ENCODE assay signal across 20 cellular contexts in genomic region chr1:111488669-111489068, GRCh38. TPM values are rescaled to one million over a fixed set of nuclear protein-coding genes. Genes with fewer than 3 reads are reported as not detected.
DNase-seq lines count a peak whose midpoint lies in the region; ATAC-seq, FAIRE-seq and TF ChIP-seq lines count a peak whose summit lies in the region.
"Had no signal": no experiment of that assay in that cellular context is flagged by ENCODE, and none has a peak within 500 bp of the region (broad histone marks: within the 10 kb centered on the region; RNA-seq: fewer than 3 reads in every experiment).

No MANE protein-coding gene starts in this region.

- H3K9ac ChIP-seq in H1 (replicated peaks in 1 of 4; ENCODE audit: extremely low read depth in 1 of 4, low read depth in 3 of 4, low read length in 3 of 4) (no peak overlapping the region), endodermal cell (ENCODE audit: extremely low read depth, low read length, poor library complexity, severe bottlenecking) (no peak overlapping the region)

- H3K79me1 ChIP-seq in H1 (ENCODE audit: low read depth, low read length), result no peaks in the 10 kb centered on the region

- no peaks in the 10 kb centered on the region for H3K36me3 ChIP-seq in H1 (ENCODE audit: control insufficient read depth in 2 of 4, insufficient read depth in 4 of 4, low read length in 3 of 4)
- no peaks in the 10 kb centered on the region for H3K36me3 ChIP-seq in muscle layer of duodenum (ENCODE audit: control insufficient read depth in 1 of 2, insufficient read depth in 2 of 2, low read length in 2 of 2)
- H3K36me3 ChIP-seq in endodermal cell (ENCODE audit: control insufficient read depth, insufficient read depth, low read length), result no peaks in the 10 kb centered on the region
- H3K36me3 ChIP-seq: SJCRH30 had no signal

- TF ChIP-seq CTCF in CD14-positive monocyte (IDR thresholded peaks at IDR 0.05) (no peak), H1 (IDR thresholded peaks at IDR 0.05; ENCODE audit: control extremely low read depth in 1 of 3, insufficient read depth in 1 of 3, low read depth in 1 of 3, low read length in 3 of 3) (no peak), endodermal cell (conservative IDR thresholded peaks at IDR 0.05) (no peak)
- no peak for TF ChIP-seq CTCF in CD4-positive, alpha-beta T cell (IDR thresholded peaks at IDR 0.05)

- FAIRE-seq in H1 (lab: Jason Lieb, UNC), result no peak

- H2BK12ac ChIP-seq in H1 (ENCODE audit: low read depth, low read length), result no peak overlapping the region

- no peak overlapping the region for H3K27ac ChIP-seq in H1 (ENCODE audit: low read depth, low read length)
- H3K27ac ChIP-seq in muscle layer of duodenum (ENCODE audit: low read length), result peak overlapping the region; percentile 71
- H3K27ac ChIP-seq in substantia nigra (ENCODE audit: low read depth, low read length, poor library complexity, severe bottlenecking), result peak overlapping the region; percentile 92
- no peak overlapping the region for H3K27ac ChIP-seq in endodermal cell (ENCODE audit: low read depth, low read length)
- H3K27ac ChIP-seq in CD4-positive, alpha-beta T cell (ENCODE audit: low read depth, low read length), result no peak overlapping the region
- H3K27ac ChIP-seq: 22Rv1, RWPE1, SJCRH30 had no signal

- DNase-seq in CD14-positive monocyte (ENCODE audit: low spot score), result no peak
- DNase-seq in H1 (ENCODE audit: low read depth in 1 of 2, low spot score in 2 of 2), result no peak
- peak in 25 of 49 donors; percentile 11 to 78 (median 41) for DNase-seq in substantia nigra (lab: John Stamatoyannopoulos, UW)
- DNase-seq in endodermal cell, result no peak
- no peak for DNase-seq in NCI-H2107 treated with DMSO at 0.1 percent for 48 hours (lab: John Stamatoyannopoulos, UW; ENCODE audit: unreplicated experiment)
- DNase-seq in CD4-positive, alpha-beta T cell, result no peak
- DNase-seq in NCI-H82 treated with DMSO at 0.1 percent for 48 hours (lab: John Stamatoyannopoulos, UW; ENCODE audit: unreplicated experiment), result no peak
- DNase-seq: CD8-positive, alpha-beta T cell; HCEC 1CT; KBM-7; NCI-H1436; NCI-H2029; NCI-H2171 treated with DMSO at 0.1 percent for 48 hours; NCI-H446 treated with DMSO at 0.1 percent for 48 hours; SJCRH30 had no signal

- H3K23me2 ChIP-seq in H1 (ENCODE audit: low read depth, low read length), result no peaks in the 10 kb centered on the region

- TF ChIP-seq RAD21 in H1 (IDR thresholded peaks at IDR 0.05 in 1 of 2, conservative IDR thresholded peaks at IDR 0.05 in 1 of 2; ENCODE audit: low read depth in 2 of 2, low read length in 2 of 2), result no peak

- H3K36me3 Mint-ChIP-seq in CD14-positive monocyte (no peaks in the 10 kb centered on the region), endodermal cell (ENCODE audit: low read depth) (no peaks in the 10 kb centered on the region)
- H3K36me3 Mint-ChIP-seq in CD4-positive, alpha-beta T cell (ENCODE audit: low read depth), result no peaks in the 10 kb centered on the region
- H3K36me3 Mint-ChIP-seq: CD8-positive, alpha-beta T cell had no signal

- H2BK5ac ChIP-seq in H1 (ENCODE audit: low read depth, low read length), result no peak overlapping the region

- POLR2A ChIA-PET in H1 (lab: Charles Lee; ENCODE audit: partially characterized antibody), result no interaction called here
- POLR2A ChIA-PET in CD4-positive, alpha-beta T cell (lab: Charles Lee), result no interaction called here

- TF ChIP-seq POLR2A in H1 (IDR thresholded peaks at IDR 0.05; ENCODE audit: control extremely low read depth in 1 of 2, low read depth in 2 of 2, low read length in 2 of 2), result no peak

- no peaks in the 10 kb centered on the region for H4K20me1 ChIP-seq in H1 (replicated peaks in 1 of 2; ENCODE audit: control insufficient read depth in 1 of 2, insufficient read depth in 2 of 2, low read length in 2 of 2)

- no peak overlapping the region for H3K18ac ChIP-seq in H1 (ENCODE audit: extremely low read depth, low read length)

- H2AFZ ChIP-seq in H1 (ENCODE audit: low read length), result no peak overlapping the region

- no peak for ATAC-seq in CD4-positive, alpha-beta T cell (ENCODE audit: poor library complexity)
- ATAC-seq: CD8-positive, alpha-beta T cell had no signal

- no peak overlapping the region for H4K5ac ChIP-seq in H1 (ENCODE audit: insufficient read length, low read depth, low read length)

- H3K4me3 ChIP-seq in H1 (ENCODE audit: extremely low read depth in 1 of 4, insufficient read depth in 2 of 4, low read depth in 3 of 4, low read length in 4 of 4) (no peak overlapping the region), muscle layer of duodenum (ENCODE audit: low read depth in 1 of 2, low read length in 2 of 2) (no peak overlapping the region), endodermal cell (ENCODE audit: low read length) (no peak overlapping the region)
- H3K4me3 ChIP-seq: SJCRH30 had no signal

- no peak overlapping the region for H4K91ac ChIP-seq in H1 (replicated peaks; ENCODE audit: insufficient read length, low read length)

- no peak overlapping the region for H2BK120ac ChIP-seq in H1 (replicated peaks; ENCODE audit: low read depth, low read length)

- 0 out of 2 replicates have a peak overlapping the region, but pooled peaks have one; percentile 76 for H4K8ac ChIP-seq in H1 (ENCODE audit: extremely low read depth, insufficient read depth, low read length)

- H3K9me3 Mint-ChIP-seq in CD14-positive monocyte (no peaks in the 10 kb centered on the region), endodermal cell (no peaks in the 10 kb centered on the region)
- H3K9me3 Mint-ChIP-seq in CD4-positive, alpha-beta T cell, result no peaks in the 10 kb centered on the region
- H3K9me3 Mint-ChIP-seq: CD8-positive, alpha-beta T cell had no signal

- H2AK5ac ChIP-seq in H1 (ENCODE audit: low read depth, low read length), result no peak overlapping the region

- WGBS in H1 (ENCODE audit: extremely low coverage in 1 of 2, insufficient coverage in 1 of 2, insufficient read length in 1 of 2, insufficient replicate concordance in 2 of 2, low coverage in 1 of 2, low lambda C conversion rate in 2 of 2, missing lambda C conversion rate in 1 of 2), 2 experiments, result 86% methylated on average over 9 of the region's 9 CpGs; no CpG with 5 or more reads in 1 of the 2 experiments
- 94 to 100% methylated on average over 2 to 9 of the region's 9 CpGs for WGBS in endodermal cell (ENCODE audit: insufficient coverage in 1 of 2, insufficient read length in 1 of 2), 2 experiments

- H3K14ac ChIP-seq in H1 (ENCODE audit: insufficient read length), result no peak overlapping the region

- H3K4me1 Mint-ChIP-seq in CD14-positive monocyte, result peaks cover 59% of the 10 kb centered on the region
- H3K4me1 Mint-ChIP-seq in endodermal cell, result no peaks in the 10 kb centered on the region
- H3K4me1 Mint-ChIP-seq in CD4-positive, alpha-beta T cell (ENCODE audit: low read depth), result peaks cover 8% of the 10 kb centered on the region

- no peak for TF ChIP-seq EP300 in H1 (IDR thresholded peaks at IDR 0.05; ENCODE audit: borderline replicate concordance in 1 of 2, low read depth in 2 of 2, low read length in 2 of 2)

- H2BK15ac ChIP-seq in H1 (ENCODE audit: low read length), result peak overlapping the region; percentile 54; the same call in 1 of the 2 replicates

- H3K4me1 ChIP-seq in H1 (replicated peaks in 1 of 4; ENCODE audit: control insufficient read depth in 3 of 4, insufficient read depth in 4 of 4, low read length in 3 of 4) (no peaks in the 10 kb centered on the region), muscle layer of duodenum (ENCODE audit: control insufficient read depth in 1 of 2, insufficient read depth in 2 of 2, low read length in 2 of 2) (no peaks in the 10 kb centered on the region), endodermal cell (ENCODE audit: control insufficient read depth, insufficient read depth, low read length) (no peaks in the 10 kb centered on the region)
- H3K4me1 ChIP-seq: SJCRH30 had no signal

- H3K27me3 ChIP-seq in H1 (replicated peaks in 1 of 4; ENCODE audit: control insufficient read depth in 3 of 4, extremely low read depth in 1 of 4, insufficient read depth in 3 of 4, low read length in 3 of 4) (no peaks in the 10 kb centered on the region), muscle layer of duodenum (ENCODE audit: low read depth, low read length) (no peaks in the 10 kb centered on the region), endodermal cell (ENCODE audit: control insufficient read depth, insufficient read depth, low read length, poor library complexity, severe bottlenecking) (no peaks in the 10 kb centered on the region)
- H3K27me3 ChIP-seq in CD4-positive, alpha-beta T cell (ENCODE audit: control insufficient read depth, insufficient read depth, low read length), result no peaks in the 10 kb centered on the region

- H3K4me3 Mint-ChIP-seq in CD14-positive monocyte, result no peak overlapping the region
- no peak overlapping the region for H3K4me3 Mint-ChIP-seq in endodermal cell
- no peak overlapping the region for H3K4me3 Mint-ChIP-seq in CD4-positive, alpha-beta T cell
- H3K4me3 Mint-ChIP-seq: B cell; CD8-positive, alpha-beta T cell had no signal

- intact Hi-C loops in CD14-positive monocyte (cut with micrococcal nuclease), result loop anchor here in 1 of 2 donors (10.0 kb wide), 2 partner anchors 166 to 256 kb away; no protein-coding TSS in a partner anchor
- intact Hi-C loops in CD4-positive, alpha-beta T cell (cut with DNase I, micrococcal nuclease), result no loop called here

- CTCF ChIA-PET in H1 (lab: Charles Lee; ENCODE audit: partially characterized antibody), result interaction anchor here (0.6 to 1.7 kb wide), 3 partner anchors 20 to 463 kb away, joined by 3 to 4 read pairs (median 3); no protein-coding TSS in a partner anchor
- CTCF ChIA-PET in CD4-positive, alpha-beta T cell (lab: Charles Lee), result interaction anchor here (0.5 kb wide), 1 partner anchor 1389 kb away, joined by 3 read pairs; no protein-coding TSS in a partner anchor

- no peak overlapping the region for H2BK20ac ChIP-seq in H1 (ENCODE audit: low read length)

- H3K4me2 ChIP-seq in H1 (ENCODE audit: insufficient read depth in 1 of 2, low read depth in 2 of 2, low read length in 2 of 2), result no peak overlapping the region

- no peak overlapping the region for H3K23ac ChIP-seq in H1 (ENCODE audit: insufficient read length)

- no peaks in the 10 kb centered on the region for H3K9me3 ChIP-seq in H1 (ENCODE audit: insufficient read depth in 2 of 2, low read depth in 1 of 2, low read length in 1 of 2)
- no peaks in the 10 kb centered on the region for H3K9me3 ChIP-seq in muscle layer of duodenum (ENCODE audit: control insufficient read depth in 1 of 2, low read length in 2 of 2)
- H3K9me3 ChIP-seq in endodermal cell (ENCODE audit: control insufficient read depth, low read length), result no peaks in the 10 kb centered on the region
- H3K9me3 ChIP-seq in CD4-positive, alpha-beta T cell (ENCODE audit: control insufficient read depth, low read length), result no peaks in the 10 kb centered on the region
- H3K9me3 ChIP-seq: SJCRH30 had no signal

- peak overlapping the region in 6 of 7 donors; percentile 20 to 96 (median 91) for H3K27ac Mint-ChIP-seq in CD14-positive monocyte
- H3K27ac Mint-ChIP-seq in endodermal cell, result no peak overlapping the region
- no peak overlapping the region for H3K27ac Mint-ChIP-seq in CD4-positive, alpha-beta T cell
- H3K27ac Mint-ChIP-seq: B cell; CD8-positive, alpha-beta T cell had no signal

- H3K79me2 ChIP-seq in H1 (ENCODE audit: control insufficient read depth in 1 of 2, insufficient read depth in 2 of 2, low read length in 2 of 2), result no peaks in the 10 kb centered on the region

- H3K27me3 Mint-ChIP-seq in CD14-positive monocyte (ENCODE audit: low read depth in 3 of 3) (no peaks in the 10 kb centered on the region), endodermal cell (ENCODE audit: insufficient read depth) (peaks cover 4% of the 10 kb centered on the region)
- no peaks in the 10 kb centered on the region for H3K27me3 Mint-ChIP-seq in CD4-positive, alpha-beta T cell
- H3K27me3 Mint-ChIP-seq: B cell had no signal

- H3K56ac ChIP-seq in H1 (replicated peaks; ENCODE audit: insufficient read length, low read depth, low read length), result no peak overlapping the region

- no peak overlapping the region for H3K4ac ChIP-seq in H1 (replicated peaks; ENCODE audit: insufficient read length, low read depth, low read length)

RNA-seq across cellular contexts. Expression of gene ADORA3, which starts 14.8 kb away (rescaled TPM):
- polyA plus RNA-seq in CD14-positive monocyte (1 to 10 TPM; 1.1 to 2.7 TPM), H1 (2011; rRNA removed) (0.03 TPM in 1 of 2 replicates, not detected in the other)
- not detected in 2 replicates for total RNA-seq in H1 (2021; fragmentation: NEBNext Ultra II Directional; extraction: Animal tissue kit (Norgen Biotek cat#: 25700))
- not detected for polyA plus RNA-seq in H1 (2011; cell fraction: cytosol; rRNA removed)
- polyA plus RNA-seq in H1 (2011; cell fraction: nucleus; rRNA removed), result not detected
- not detected in 4 replicates for polyA plus RNA-seq in H1 (2012, experiment 1 of 2)
- polyA plus RNA-seq in H1 (2012, experiment 2 of 2), result not detected
- not detected for polyA plus RNA-seq in H1 (2013, experiment 1 of 2)
- polyA plus RNA-seq in H1 (2013, experiment 2 of 2), result not detected
- polyA minus RNA-seq in H1 (2011; rRNA and poly(A)+ RNA removed), result 0.39 TPM in 1 of 2 replicates, not detected in the other
- polyA minus RNA-seq in H1 (2011; cell fraction: cytosol; rRNA and poly(A)+ RNA removed), result not detected
- polyA minus RNA-seq in H1 (2011; cell fraction: nucleus; rRNA and poly(A)+ RNA removed), result not detected
- not detected for total RNA-seq in endodermal cell
- not detected for polyA plus RNA-seq in endodermal cell (2013, experiment 1 of 2)
- not detected for polyA plus RNA-seq in endodermal cell (2013, experiment 2 of 2)
- not detected for total RNA-seq in CD4-positive, alpha-beta T cell
- total RNA-seq: CD8-positive, alpha-beta T cell; SJCRH30 had no signal
- polyA plus RNA-seq: AG04450 had no signal

RNA-seq across cellular contexts. Expression of gene TMIGD3, which starts 14.8 kb away (rescaled TPM):
- polyA plus RNA-seq in CD14-positive monocyte (1 to 10 TPM; 2.1 to 3.1 TPM), H1 (2011; rRNA removed) (not detected in 2 replicates)
- total RNA-seq in H1 (2021; fragmentation: NEBNext Ultra II Directional; extraction: Animal tissue kit (Norgen Biotek cat#: 25700)), result not detected in 2 replicates
- not detected for polyA plus RNA-seq in H1 (2011; cell fraction: cytosol; rRNA removed)
- polyA plus RNA-seq in H1 (2011; cell fraction: nucleus; rRNA removed), result not detected
- polyA plus RNA-seq in H1 (2012, experiment 1 of 2), result not detected in 4 replicates
- not detected for polyA plus RNA-seq in H1 (2012, experiment 2 of 2)
- polyA plus RNA-seq in H1 (2013, experiment 1 of 2), result not detected
- polyA plus RNA-seq in H1 (2013, experiment 2 of 2), result not detected
- polyA minus RNA-seq in H1 (2011; rRNA and poly(A)+ RNA removed), result not detected in 2 replicates
- polyA minus RNA-seq in H1 (2011; cell fraction: cytosol; rRNA and poly(A)+ RNA removed), result not detected
- not detected for polyA minus RNA-seq in H1 (2011; cell fraction: nucleus; rRNA and poly(A)+ RNA removed)
- total RNA-seq in endodermal cell, result not detected
- polyA plus RNA-seq in endodermal cell (2013, experiment 1 of 2), result not detected
- not detected for polyA plus RNA-seq in endodermal cell (2013, experiment 2 of 2)
- total RNA-seq in CD4-positive, alpha-beta T cell, result not detected
- total RNA-seq: B cell; CD8-positive, alpha-beta T cell; SJCRH30 had no signal
- polyA plus RNA-seq: AG04450 had no signal

RNA-seq across cellular contexts. Expression of gene C1orf162, which starts 14.9 kb away (rescaled TPM):
- polyA plus RNA-seq in CD14-positive monocyte, result 100 to 1,000 TPM; 630 to 744 TPM
- 0.13 and 0.42 TPM in 2 replicates for total RNA-seq in H1 (2021; fragmentation: NEBNext Ultra II Directional; extraction: Animal tissue kit (Norgen Biotek cat#: 25700))
- 0.42 and 0.86 TPM in 2 replicates for polyA plus RNA-seq in H1 (2011; rRNA removed)
- polyA plus RNA-seq in H1 (2011; cell fraction: cytosol; rRNA removed), result 0.28 TPM
- polyA plus RNA-seq in H1 (2011; cell fraction: nucleus; rRNA removed), result 0.57 TPM
- polyA plus RNA-seq in H1 (2012, experiment 1 of 2), result 0.20 to 0.36 TPM (median 0.31 TPM) in 4 replicates
- not detected for polyA plus RNA-seq in H1 (2012, experiment 2 of 2)
- 0.61 TPM for polyA plus RNA-seq in H1 (2013, experiment 1 of 2)
- 0.46 TPM for polyA plus RNA-seq in H1 (2013, experiment 2 of 2)
- 0.12 and 0.47 TPM in 2 replicates for polyA minus RNA-seq in H1 (2011; rRNA and poly(A)+ RNA removed)
- not detected for polyA minus RNA-seq in H1 (2011; cell fraction: cytosol; rRNA and poly(A)+ RNA removed)
- not detected for polyA minus RNA-seq in H1 (2011; cell fraction: nucleus; rRNA and poly(A)+ RNA removed)
- total RNA-seq in endodermal cell, result under 1 TPM; 0.26 to 0.60 TPM
- 0.93 TPM for polyA plus RNA-seq in endodermal cell (2013, experiment 1 of 2)
- 0.95 TPM for polyA plus RNA-seq in endodermal cell (2013, experiment 2 of 2)
- total RNA-seq in CD4-positive, alpha-beta T cell, result 10 to 100 TPM; 21.0 to 22.1 TPM

RNA-seq across cellular contexts. Expression of gene ATP5PB, which starts 39.4 kb away (rescaled TPM):
- polyA plus RNA-seq in CD14-positive monocyte (100 to 1,000 TPM; 557 to 597 TPM), H1 (2011; rRNA removed) (129 and 232 TPM in 2 replicates)
- total RNA-seq in H1 (2021; fragmentation: NEBNext Ultra II Directional; extraction: Animal tissue kit (Norgen Biotek cat#: 25700)), result 252 and 262 TPM in 2 replicates
- 240 TPM for polyA plus RNA-seq in H1 (2011; cell fraction: cytosol; rRNA removed)
- polyA plus RNA-seq in H1 (2011; cell fraction: nucleus; rRNA removed), result 68.5 TPM
- 258 to 301 TPM (median 287 TPM) in 4 replicates for polyA plus RNA-seq in H1 (2012, experiment 1 of 2)
- polyA plus RNA-seq in H1 (2012, experiment 2 of 2), result 34.8 TPM
- polyA plus RNA-seq in H1 (2013, experiment 1 of 2), result 215 TPM
- polyA plus RNA-seq in H1 (2013, experiment 2 of 2), result 221 TPM
- 128 and 176 TPM in 2 replicates for polyA minus RNA-seq in H1 (2011; rRNA and poly(A)+ RNA removed)
- polyA minus RNA-seq in H1 (2011; cell fraction: cytosol; rRNA and poly(A)+ RNA removed), result 113 TPM
- polyA minus RNA-seq in H1 (2011; cell fraction: nucleus; rRNA and poly(A)+ RNA removed), result 51.8 TPM
- 100 to 1,000 TPM; 165 to 181 TPM for total RNA-seq in endodermal cell
- polyA plus RNA-seq in endodermal cell (2013, experiment 1 of 2), result 310 TPM
- polyA plus RNA-seq in endodermal cell (2013, experiment 2 of 2), result 311 TPM
- total RNA-seq in CD4-positive, alpha-beta T cell, result 10 to 100 TPM; 47.3 to 51.5 TPM

RNA-seq across cellular contexts. Expression of gene WDR77, which starts 39.6 kb away (rescaled TPM):
- polyA plus RNA-seq in CD14-positive monocyte (10 to 100 TPM; 26.4 to 28.1 TPM), H1 (2011; rRNA removed) (139 and 156 TPM in 2 replicates)
- total RNA-seq in H1 (2021; fragmentation: NEBNext Ultra II Directional; extraction: Animal tissue kit (Norgen Biotek cat#: 25700)), result 61.6 and 66.0 TPM in 2 replicates
- 153 TPM for polyA plus RNA-seq in H1 (2011; cell fraction: cytosol; rRNA removed)
- 233 TPM for polyA plus RNA-seq in H1 (2011; cell fraction: nucleus; rRNA removed)
- 65.0 to 85.9 TPM (median 77.1 TPM) in 4 replicates for polyA plus RNA-seq in H1 (2012, experiment 1 of 2)
- polyA plus RNA-seq in H1 (2012, experiment 2 of 2), result 86.7 TPM
- 40.2 TPM for polyA plus RNA-seq in H1 (2013, experiment 1 of 2)
- 41.4 TPM for polyA plus RNA-seq in H1 (2013, experiment 2 of 2)
- 257 and 268 TPM in 2 replicates for polyA minus RNA-seq in H1 (2011; rRNA and poly(A)+ RNA removed)
- 50.4 TPM for polyA minus RNA-seq in H1 (2011; cell fraction: cytosol; rRNA and poly(A)+ RNA removed)
- 83.0 TPM for polyA minus RNA-seq in H1 (2011; cell fraction: nucleus; rRNA and poly(A)+ RNA removed)
- 10 to 100 TPM; 60.4 to 68.4 TPM for total RNA-seq in endodermal cell
- 41.7 TPM for polyA plus RNA-seq in endodermal cell (2013, experiment 1 of 2)
- 39.0 TPM for polyA plus RNA-seq in endodermal cell (2013, experiment 2 of 2)
- 10 to 100 TPM; 12.4 to 15.1 TPM for total RNA-seq in CD4-positive, alpha-beta T cell

Comparison
In these comparisons a context has a peak if more than half of its experiments do, and no peak if none do; other contexts are left out.
1. DNase-seq: peak in substantia nigra (25 of 49); none in CD14-positive monocyte (single experiment), H1 (0 of 2), endodermal cell (single experiment), NCI-H2107 treated with DMSO at 0.1 percent for 48 hours (single experiment), CD4-positive, alpha-beta T cell (0 of 10) and NCI-H82 treated with DMSO at 0.1 percent for 48 hours (single experiment).
2. H3K27ac Mint-ChIP-seq: peak in CD14-positive monocyte (6 of 7); none in endodermal cell (single experiment) and CD4-positive, alpha-beta T cell (single experiment).
3. H3K27ac ChIP-seq: peak in muscle layer of duodenum (single experiment) and substantia nigra (single experiment); none in H1 (single experiment), endodermal cell (single experiment) and CD4-positive, alpha-beta T cell (single experiment).
4. RNA of gene C1orf162, which starts 14.9 kb away (total RNA-seq): 21.0 to 22.1 TPM in CD4-positive, alpha-beta T cell; 0.26 to 0.60 TPM in endodermal cell and 0.13 to 0.42 TPM in H1; every median in the first group is over 10 times any median in the second.